In the genomic region with DNA sequence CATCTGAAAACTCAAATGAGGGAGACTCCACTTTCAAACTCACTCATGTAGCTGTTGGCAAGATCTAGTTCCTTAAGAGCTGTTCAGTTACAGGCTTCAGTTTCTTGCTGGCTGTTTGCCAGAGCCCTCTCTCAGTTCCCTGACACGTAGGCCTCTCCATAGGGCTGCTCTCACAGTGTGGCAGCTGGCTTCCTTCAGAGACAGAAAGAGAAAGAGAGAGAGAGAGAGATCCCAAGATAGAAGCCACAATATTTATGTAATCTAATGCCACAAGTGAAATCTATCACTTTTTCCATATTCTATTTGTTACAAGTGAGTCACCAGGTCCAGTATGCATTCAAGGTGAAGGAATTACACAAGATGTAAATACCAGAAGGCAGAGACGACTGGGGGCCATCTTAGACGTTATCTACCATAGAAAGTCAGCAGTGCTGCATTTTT, we compare ENCODE assay signal across 10 cellular contexts.
DNase-seq lines count a peak whose midpoint lies in the region; ATAC-seq and TF ChIP-seq lines count a peak whose summit lies in the region.
"Had no signal": no experiment of that assay in that cellular context is flagged by ENCODE, and none has a peak within 500 bp of the region (broad histone marks: within the 10 kb centered on the region; RNA-seq: fewer than 3 reads in every experiment).

No MANE protein-coding gene starts in this region.

- H3K4me1 ChIP-seq in left lung: no peaks in the 10 kb centered on the region

- intact Hi-C loops in left lung (cut with DNase I): no loop called here

- no peaks in the 10 kb centered on the region for H3K36me3 ChIP-seq in left lung
- H3K36me3 ChIP-seq: thoracic aorta had no signal

- ATAC-seq in HG02798 (IDR thresholded peaks at IDR 0.05; ENCODE audit: poor library complexity, unreplicated experiment): peak; percentile 93
- ATAC-seq in left lung: peak; percentile 95
- no peak for ATAC-seq in effector memory CD8-positive, alpha-beta T cell (replicated peaks)

- no peaks in the 10 kb centered on the region for H3K4me1 Mint-ChIP-seq in activated T-cell treated with anti-CD3 and anti-CD28 coated beads, Interleukin-2, amount 50 U/mL, for 24 hours (ENCODE audit: low read depth)
- no peaks in the 10 kb centered on the region for H3K4me1 Mint-ChIP-seq in effector memory CD8-positive, alpha-beta T cell (ENCODE audit: low read depth in 2 of 2)
- H3K4me1 Mint-ChIP-seq: activated B cell treated with CpG ODN at 0.5 μM for 24 hours had no signal

- no peaks in the 10 kb centered on the region for H3K9me3 ChIP-seq in left lung
- H3K9me3 ChIP-seq: thoracic aorta had no signal

- peaks cover 35% of the 10 kb centered on the region for H3K27me3 Mint-ChIP-seq in activated T-cell treated with anti-CD3 and anti-CD28 coated beads, Interleukin-2, amount 50 U/mL, for 24 hours
- H3K27me3 Mint-ChIP-seq in effector memory CD8-positive, alpha-beta T cell: peaks cover 21% of the 10 kb centered on the region in 2 donors

- no peak overlapping the region for H3K4me3 Mint-ChIP-seq in activated T-cell treated with anti-CD3 and anti-CD28 coated beads, Interleukin-2, amount 50 U/mL, for 24 hours
- no peak overlapping the region for H3K4me3 Mint-ChIP-seq in effector memory CD8-positive, alpha-beta T cell
- H3K4me3 Mint-ChIP-seq: activated B cell treated with CpG ODN at 0.5 μM for 24 hours had no signal

- no peak overlapping the region for H3K4me3 ChIP-seq in left lung
- H3K4me3 ChIP-seq: thoracic aorta had no signal

- no peaks in the 10 kb centered on the region for H3K27me3 ChIP-seq in left lung

- H3K9me3 Mint-ChIP-seq in activated T-cell treated with anti-CD3 and anti-CD28 coated beads, Interleukin-2, amount 50 U/mL, for 24 hours: no peaks in the 10 kb centered on the region
- no peaks in the 10 kb centered on the region for H3K9me3 Mint-ChIP-seq in effector memory CD8-positive, alpha-beta T cell
- H3K9me3 Mint-ChIP-seq: activated B cell treated with CpG ODN at 0.5 μM for 24 hours had no signal

- TF ChIP-seq CTCF in left lung (IDR thresholded peaks at IDR 0.05): no peak

- no peak overlapping the region for H3K27ac ChIP-seq in left lung
- H3K27ac ChIP-seq: thoracic aorta had no signal

- peak; percentile 1 for DNase-seq in activated T-cell treated with anti-CD3 and anti-CD28 coated beads for 48 hours (ENCODE audit: low read depth)
- no peak for DNase-seq in activated T-cell treated with anti-CD3 and anti-CD28 coated beads, Interleukin-2, amount 50 U/mL, for 24 hours
- DNase-seq in NCI-H524 (lab: John Stamatoyannopoulos, UW): peak; percentile 96 to 98
- DNase-seq in left lung: peak in 1 of 2 donors; percentile 76
- DNase-seq in epidermal melanocyte (ENCODE audit: insufficient read length, low spot score): no peak
- no peak for DNase-seq in effector memory CD8-positive, alpha-beta T cell
- no peak for DNase-seq in HK-2 (ENCODE audit: unreplicated experiment)
- DNase-seq: activated B cell treated with CpG ODN at 0.5 μM for 24 hours had no signal

- no peak overlapping the region for H3K27ac Mint-ChIP-seq in activated T-cell treated with anti-CD3 and anti-CD28 coated beads, Interleukin-2, amount 50 U/mL, for 24 hours
- no peak overlapping the region for H3K27ac Mint-ChIP-seq in effector memory CD8-positive, alpha-beta T cell
- H3K27ac Mint-ChIP-seq: activated B cell treated with CpG ODN at 0.5 μM for 24 hours had no signal

- H3K36me3 Mint-ChIP-seq in activated T-cell treated with anti-CD3 and anti-CD28 coated beads, Interleukin-2, amount 50 U/mL, for 24 hours (ENCODE audit: low read depth): no peaks in the 10 kb centered on the region
- H3K36me3 Mint-ChIP-seq in effector memory CD8-positive, alpha-beta T cell (ENCODE audit: insufficient read depth): no peaks in the 10 kb centered on the region

Comparison
In these comparisons a context has a peak if more than half of its experiments do, and no peak if none do; other contexts are left out.
1. DNase-seq: peak in activated T-cell treated with anti-CD3 and anti-CD28 coated beads for 48 hours (single experiment) and NCI-H524 (2 of 2); none in activated T-cell treated with anti-CD3 and anti-CD28 coated beads, Interleukin-2, amount 50 U/mL, for 24 hours (single experiment), epidermal melanocyte (single experiment), effector memory CD8-positive, alpha-beta T cell (0 of 3) and HK-2 (single experiment).